8 cellular contexts compared by ENCODE assay signal in the genomic region with DNA sequence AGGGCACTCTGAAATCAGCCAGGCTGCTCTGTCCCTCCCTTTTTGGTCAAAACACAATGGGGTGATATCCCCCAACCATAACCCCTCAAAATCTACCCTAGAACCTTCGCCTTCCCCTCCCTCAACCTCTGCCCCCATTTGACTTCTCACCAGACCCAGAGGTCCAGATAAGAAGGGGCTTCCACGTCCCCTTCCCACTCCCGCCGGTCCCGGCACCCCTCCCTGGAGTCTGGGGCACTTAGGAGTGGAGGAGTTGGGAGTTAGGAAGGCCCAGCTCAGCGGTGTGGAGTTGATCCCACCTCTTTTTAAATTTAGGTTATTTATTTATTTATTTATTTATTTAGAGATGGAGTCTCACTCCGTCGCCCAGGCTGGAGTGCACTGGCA. TPM values are rescaled to one million over a fixed set of nuclear protein-coding genes. Genes with fewer than 3 reads are reported as not detected.
DNase-seq lines count a peak whose midpoint lies in the region; TF ChIP-seq lines count a peak whose summit lies in the region.

No MANE protein-coding gene starts in this region.

- in situ Hi-C loops in GM13977 (cut with MboI; ENCODE audit: low pct_unique_long_range_greater_than_20kb, low sequenced_read_pairs, unreplicated experiment): no loop called here

- intact Hi-C loops in OCI-LY7 (cut with micrococcal nuclease; ENCODE audit: unreplicated experiment): loop anchor here (1.0 kb wide), 3 partner anchors 24 to 104 kb away; no protein-coding TSS in a partner anchor

- peak overlapping the region; percentile 73 for H3K9ac ChIP-seq in ES-I3 (ENCODE audit: low read depth, low read length)
- peak overlapping the region; percentile 73 for H3K9ac ChIP-seq in skeletal muscle satellite cell (ENCODE audit: low read depth, low read length)

- no peaks in the 10 kb centered on the region for H4K20me1 ChIP-seq in OCI-LY7 (ENCODE audit: insufficient read depth, low read length)

- BruUV-seq in OCI-LY7 (replicated peaks; lab: Mats Ljungman, UMichigan): no TSS peak

- POLR2A ChIA-PET in OCI-LY7 (lab: Charles Lee): no interaction called here

- TF ChIP-seq CTCF in OCI-LY7 (conservative IDR thresholded peaks at IDR 0.05; ENCODE audit: low read length) (no peak), foreskin fibroblast (IDR thresholded peaks at IDR 0.05; ENCODE audit: low read depth, low read length) (no peak), GM13977 (IDR thresholded peaks at IDR 0.05; ENCODE audit: extremely low read depth, insufficient read depth, missing control alignments) (no peak), right atrium auricular region (IDR thresholded peaks at IDR 0.05) (no peak)

- no peak overlapping the region for H2AFZ ChIP-seq in OCI-LY7 (ENCODE audit: low read length)

- H3K79me2 ChIP-seq in OCI-LY7 (ENCODE audit: insufficient read depth, low read depth, low read length): no peaks in the 10 kb centered on the region

- H3K9me3 ChIP-seq in ES-I3 (ENCODE audit: control insufficient read depth, insufficient read depth, low read length) (no peaks in the 10 kb centered on the region), OCI-LY7 (ENCODE audit: low read length) (no peaks in the 10 kb centered on the region), skeletal muscle satellite cell (replicated peaks; ENCODE audit: low read length) (no peaks in the 10 kb centered on the region), right atrium auricular region (no peaks in the 10 kb centered on the region)

- H3K4me3 ChIP-seq in OCI-LY7 (ENCODE audit: low read depth, low read length, poor library complexity, severe bottlenecking) (no peak overlapping the region), foreskin fibroblast (ENCODE audit: low read depth in 1 of 2, low read length in 2 of 2) (peak overlapping the region; percentile 32 to 55), skeletal muscle satellite cell (ENCODE audit: low read length) (peak overlapping the region; percentile 69), right atrium auricular region (peak overlapping the region in 1 of 2 donors; percentile 59)

- H3K27me3 ChIP-seq in skeletal muscle satellite cell (ENCODE audit: control insufficient read depth, insufficient read depth, low read length): no peaks in the 10 kb centered on the region
- H3K27me3 ChIP-seq in right atrium auricular region: no peaks in the 10 kb centered on the region

- H3K4me1 ChIP-seq in ES-I3 (ENCODE audit: insufficient read depth, low read length) (peaks cover 54% of the 10 kb centered on the region), OCI-LY7 (ENCODE audit: insufficient read depth, low read length, poor library complexity, severe bottlenecking) (no peaks in the 10 kb centered on the region), skeletal muscle satellite cell (ENCODE audit: control insufficient read depth, insufficient read depth, low read length) (peaks cover 65% of the 10 kb centered on the region), right atrium auricular region (peaks cover 0 to 21% of the 10 kb centered on the region in 2 donors)

- CTCF ChIA-PET in OCI-LY7 (lab: Charles Lee; ENCODE audit: unreplicated experiment): interaction anchor here (0.5 to 1.6 kb wide), 2 partner anchors 70 to 74 kb away, joined by 5 to 12 read pairs; no protein-coding TSS in a partner anchor

- H3K36me3 ChIP-seq in ES-I3 (ENCODE audit: insufficient read depth, low read length): no peaks in the 10 kb centered on the region
- H3K36me3 ChIP-seq in OCI-LY7 (ENCODE audit: insufficient read depth, low read length): no peaks in the 10 kb centered on the region
- no peaks in the 10 kb centered on the region for H3K36me3 ChIP-seq in skeletal muscle satellite cell (ENCODE audit: insufficient read depth, low read length)
- H3K36me3 ChIP-seq in right atrium auricular region: no peaks in the 10 kb centered on the region

- no peak overlapping the region for H3K27ac ChIP-seq in OCI-LY7 (ENCODE audit: low read depth, low read length, poor library complexity, severe bottlenecking)
- H3K27ac ChIP-seq in right atrium auricular region: no peak overlapping the region

- no peak for DNase-seq in OCI-LY7 (ENCODE audit: low spot score)
- no peak for DNase-seq in foreskin fibroblast
- DNase-seq in GM13977 (ENCODE audit: low spot score): no peak
- DNase-seq in right atrium auricular region (ENCODE audit: low spot score): no peak
- no peak for DNase-seq in stimulated activated CD4-positive, alpha-beta T cell treated with anti-CD3 and anti-CD28 coated beads, Interleukin-15, amount 100 ng/mL, for 24 hours
- no peak for DNase-seq in OCI-M1 (lab: John Stamatoyannopoulos, UW)

- 0 out of 2 replicates have a peak overlapping the region, but pooled peaks have one; percentile 60 for H3K4me2 ChIP-seq in OCI-LY7 (ENCODE audit: low read length)
- H3K4me2 ChIP-seq in skeletal muscle satellite cell (ENCODE audit: low read length): peak overlapping the region; percentile 86

- no peaks in the 10 kb centered on the region for H3K9me2 ChIP-seq in OCI-LY7 (ENCODE audit: insufficient read depth, low read length)

RNA-seq across cellular contexts. Expression of a gene that starts 0.6 kb away (rescaled TPM):
- not detected in 2 replicates for total RNA-seq in OCI-LY7 (2014; rRNA removed; shearing (Covaris generic))
- not detected in 2 replicates for total RNA-seq in OCI-LY7 (2022)
- total RNA-seq in skeletal muscle satellite cell (2012; rRNA removed): 0.25 TPM in 1 of 2 replicates, not detected in the other
- not detected for total RNA-seq in right atrium auricular region
